9 cellular contexts compared by ENCODE assay signal in the genomic region with DNA sequence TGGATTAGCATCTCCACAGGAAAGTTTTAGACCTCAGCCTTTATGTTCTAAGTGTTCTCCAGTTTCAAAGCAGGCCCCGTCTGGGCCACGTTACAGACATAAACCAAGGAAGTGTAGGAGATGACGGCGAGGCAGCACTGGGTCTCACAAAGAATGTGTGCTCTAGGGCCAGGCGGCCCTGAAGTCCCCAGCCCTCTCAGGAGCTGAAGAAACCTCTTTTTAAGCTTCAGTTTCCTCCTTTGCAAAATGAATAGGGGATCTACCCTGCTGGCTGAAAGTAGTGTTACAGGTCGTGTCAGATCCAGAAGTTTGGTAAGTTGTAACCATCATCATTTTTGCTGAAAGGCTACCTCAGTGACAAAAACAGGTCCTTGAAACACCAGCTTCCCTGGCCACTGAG.
DNase-seq lines count a peak whose midpoint lies in the region; ATAC-seq and TF ChIP-seq lines count a peak whose summit lies in the region.
"Had no signal": no experiment of that assay in that cellular context is flagged by ENCODE, and none has a peak within 500 bp of the region (broad histone marks: within the 10 kb centered on the region; RNA-seq: fewer than 3 reads in every experiment).

No MANE protein-coding gene starts in this region.

- H3K9me3 ChIP-seq in IMR-90 (ENCODE audit: control insufficient read depth, insufficient read depth, low read length) (no peaks in the 10 kb centered on the region), tibial artery (no peaks in the 10 kb centered on the region), vagina (no peaks in the 10 kb centered on the region)
- H3K9me3 ChIP-seq: SJSA1 had no signal

- no peak overlapping the region for H3K9ac ChIP-seq in IMR-90 (ENCODE audit: low read depth, low read length)

- peaks cover 69% of the 10 kb centered on the region for H4K20me1 ChIP-seq in IMR-90 (ENCODE audit: insufficient read depth, low read length)

- WGBS in IMR-90 (ENCODE audit: extremely low coverage in 2 of 2, insufficient read length in 1 of 2), 2 experiments, result no CpG with 5 or more reads among the region's 6 CpGs

- no peak for TF ChIP-seq RAD21 in IMR-90 (IDR thresholded peaks at IDR 0.05; ENCODE audit: low read length)

- H3K4me2 ChIP-seq in IMR-90 (ENCODE audit: low read depth, low read length), result no peak overlapping the region

- TF ChIP-seq POLR2A in IMR-90 (IDR thresholded peaks at IDR 0.05; ENCODE audit: low read depth, low read length) (no peak), vagina (IDR thresholded peaks at IDR 0.05) (no peak)

- H3K4me1 ChIP-seq in IMR-90 (ENCODE audit: control insufficient read depth, insufficient read depth, low read length) (peaks cover 18% of the 10 kb centered on the region), tibial artery (peaks cover 0 to 37% (median 33%) of the 10 kb centered on the region in 4 donors), vagina (peaks cover 50% of the 10 kb centered on the region)

- H3K56ac ChIP-seq in IMR-90 (ENCODE audit: extremely low read depth, insufficient read depth, low read length), result no peak overlapping the region

- H3K9me1 ChIP-seq in IMR-90 (ENCODE audit: insufficient read depth, low read length), result peaks cover 37% of the 10 kb centered on the region

- H3K4me3 ChIP-seq in IMR-90 (ENCODE audit: insufficient read depth, low read depth, low read length) (no peak overlapping the region), epithelial cell of esophagus (ENCODE audit: low read length) (no peak overlapping the region), tibial artery (no peak overlapping the region), vagina (no peak overlapping the region)
- H3K4me3 ChIP-seq: SJSA1 had no signal

- H3K79me1 ChIP-seq in IMR-90 (ENCODE audit: low read depth in 1 of 2, low read length in 2 of 2), result peaks cover 51 to 86% of the 10 kb centered on the region in 2 experiments

- no peaks in the 10 kb centered on the region for H3K27me3 Mint-ChIP-seq in activated naive CD4-positive, alpha-beta T cell treated with anti-CD3 and anti-CD28 coated beads for 36 hours (ENCODE audit: low read depth)

- H2AK5ac ChIP-seq in IMR-90 (ENCODE audit: low read depth, low read length), result peak overlapping the region; percentile 29; the same call in 1 of the 2 replicates

- dilution Hi-C loops in IMR-90 (cut with HindIII; ENCODE audit: low sequenced_read_pairs, unreplicated experiment), result no loop called here

- intact Hi-C loops in activated naive CD4-positive, alpha-beta T cell treated with anti-CD3 and anti-CD28 coated beads for 36 hours (cut with micrococcal nuclease), result no loop called here
- intact Hi-C loops in IMR-90 (cut with micrococcal nuclease) (loop anchor here (1.0 kb wide), 1 partner anchor 9 kb away; no protein-coding TSS in a partner anchor), tibial artery (cut with DNase I; ENCODE audit: low total_unique reads) (no loop called here), vagina (cut with DNase I) (no loop called here)

- H3K36me3 ChIP-seq in IMR-90 (ENCODE audit: control insufficient read depth, insufficient read depth, low read length) (no peaks in the 10 kb centered on the region), tibial artery (no peaks in the 10 kb centered on the region), vagina (no peaks in the 10 kb centered on the region)
- H3K36me3 ChIP-seq: SJSA1 had no signal

- no peak overlapping the region for H2BK5ac ChIP-seq in IMR-90 (ENCODE audit: low read depth, low read length, poor library complexity, severe bottlenecking)

- H4K91ac ChIP-seq in IMR-90 (ENCODE audit: insufficient read depth, low read depth, low read length), result no peak overlapping the region

- H2BK15ac ChIP-seq in IMR-90 (ENCODE audit: low read depth, low read length), result no peak overlapping the region; the same call in 2 of the 3 replicates

- DNase-seq in activated naive CD4-positive, alpha-beta T cell treated with anti-CD3 and anti-CD28 coated beads for 36 hours, result peak; percentile 8
- no peak for DNase-seq in activated naive CD4-positive, alpha-beta T cell treated with anti-CD3 and anti-CD28 coated beads, Interleukin-2, amount 50 U/mL, for 16 hours
- DNase-seq in IMR-90 (no peak), epithelial cell of esophagus (ENCODE audit: low read depth) (no peak), tibial artery (no peak), 8988T (no peak), vagina (ENCODE audit: extremely low spot score in 2 of 2) (no peak)

- no peak overlapping the region for H3K4me3 Mint-ChIP-seq in activated naive CD4-positive, alpha-beta T cell treated with anti-CD3 and anti-CD28 coated beads for 36 hours

- ATAC-seq in IMR-90 (ENCODE audit: low read depth) (0 out of 2 replicates have a peak, but pooled peaks have one; percentile 33), GM18870 (IDR thresholded peaks at IDR 0.05; ENCODE audit: unreplicated experiment) (no peak)

- no peak overlapping the region for H3K18ac ChIP-seq in IMR-90 (ENCODE audit: low read depth, low read length)

- no peak overlapping the region; the same call in 1 of the 2 replicates for H2BK20ac ChIP-seq in IMR-90 (ENCODE audit: low read depth, low read length)

- in situ Hi-C loops in IMR-90 (cut with MboI; ENCODE audit: low sequenced_read_pairs), result no loop called here

- CTCF ChIA-PET in activated naive CD4-positive, alpha-beta T cell treated with anti-CD3 and anti-CD28 coated beads for 36 hours (lab: Charles Lee), result interaction anchor here (1.2 kb wide), 1 partner anchor 30 kb away, joined by 3 read pairs; no protein-coding TSS in a partner anchor
- CTCF ChIA-PET in IMR-90 (lab: Yijun Ruan, JAX), result interaction anchor here (0.7 to 1.9 kb wide), 4 partner anchors 10 to 77 kb away, joined by 3 to 4 read pairs (median 4); no protein-coding TSS in a partner anchor

- no peaks in the 10 kb centered on the region for H3K27me3 ChIP-seq in IMR-90 (ENCODE audit: control insufficient read depth, insufficient read depth, low read length)
- no peaks in the 10 kb centered on the region for H3K27me3 ChIP-seq in tibial artery
- no peaks in the 10 kb centered on the region for H3K27me3 ChIP-seq in vagina
- H3K27me3 ChIP-seq: SJSA1 had no signal

- peak overlapping the region; percentile 22; the same call in 1 of the 2 replicates for H3K4ac ChIP-seq in IMR-90 (ENCODE audit: low read depth, low read length)

- no TSS peak for BruUV-seq in IMR-90 (replicated peaks; lab: Mats Ljungman, UMichigan)

- POLR2A ChIA-PET in IMR-90 (lab: Charles Lee; ENCODE audit: unreplicated experiment), result no interaction called here

- H3K27ac ChIP-seq in IMR-90 (ENCODE audit: insufficient read depth, low read length), result no peak overlapping the region
- H3K27ac ChIP-seq in tibial artery, result peak overlapping the region; percentile 15 to 33
- H3K27ac ChIP-seq in vagina, result no peak overlapping the region
- H3K27ac ChIP-seq: SJSA1 had no signal

- no peaks in the 10 kb centered on the region for H3K9me3 Mint-ChIP-seq in activated naive CD4-positive, alpha-beta T cell treated with anti-CD3 and anti-CD28 coated beads for 36 hours

- TF ChIP-seq CTCF in IMR-90 (conservative IDR thresholded peaks at IDR 0.05; ENCODE audit: low read depth, low read length) (peak; percentile 22; the same call in 1 of the 2 replicates), epithelial cell of esophagus (IDR thresholded peaks at IDR 0.05; ENCODE audit: insufficient read depth, low read depth, low read length, missing control alignments) (peak; percentile 44), tibial artery (IDR thresholded peaks at IDR 0.05) (peak; percentile 23 to 27), vagina (IDR thresholded peaks at IDR 0.05) (no peak)

- peaks cover 6% of the 10 kb centered on the region for H3K4me1 Mint-ChIP-seq in activated naive CD4-positive, alpha-beta T cell treated with anti-CD3 and anti-CD28 coated beads for 36 hours (ENCODE audit: low read depth)

- H4K8ac ChIP-seq in IMR-90 (ENCODE audit: low read depth in 2 of 2, low read length in 2 of 2), result peak overlapping the region in 1 of 2 experiments; percentile 20; a peak in 1 of 4 replicates

- H2AFZ ChIP-seq in IMR-90 (replicated peaks; ENCODE audit: low read length, poor library complexity), result no peak overlapping the region

- no peak overlapping the region for H2AK9ac ChIP-seq in IMR-90 (replicated peaks; ENCODE audit: low read depth, low read length, poor library complexity)

- H3K23ac ChIP-seq in IMR-90 (ENCODE audit: low read depth, low read length), result peak overlapping the region; percentile 71

- no peaks in the 10 kb centered on the region for H3K36me3 Mint-ChIP-seq in activated naive CD4-positive, alpha-beta T cell treated with anti-CD3 and anti-CD28 coated beads for 36 hours (ENCODE audit: low read depth)

- peak overlapping the region; percentile 73; the same call in 1 of the 2 replicates for H3K14ac ChIP-seq in IMR-90 (replicated peaks; ENCODE audit: low read depth, low read length)

- no peak overlapping the region for H2BK120ac ChIP-seq in IMR-90 (ENCODE audit: low read depth, low read length)

- no peak overlapping the region for H4K5ac ChIP-seq in IMR-90 (ENCODE audit: low read depth, low read length)

- no peak overlapping the region for H3K27ac Mint-ChIP-seq in activated naive CD4-positive, alpha-beta T cell treated with anti-CD3 and anti-CD28 coated beads for 36 hours

TF ChIP-seq in IMR-90, 13 proteins besides CTCF, POLR2A, EP300 and RAD21:
- TF ChIP-seq BHLHE40 (IDR thresholded peaks at IDR 0.05; ENCODE audit: low read depth, low read length), result no peak
- no peak for TF ChIP-seq MAZ (IDR thresholded peaks at IDR 0.05; ENCODE audit: borderline replicate concordance, low read depth, low read length)
- TF ChIP-seq CHD1 (IDR thresholded peaks at IDR 0.05; ENCODE audit: low read depth, low read length), result no peak
- TF ChIP-seq SMC3 (IDR thresholded peaks at IDR 0.05; ENCODE audit: low read depth, low read length), result no peak
- TF ChIP-seq, protein P1, sequence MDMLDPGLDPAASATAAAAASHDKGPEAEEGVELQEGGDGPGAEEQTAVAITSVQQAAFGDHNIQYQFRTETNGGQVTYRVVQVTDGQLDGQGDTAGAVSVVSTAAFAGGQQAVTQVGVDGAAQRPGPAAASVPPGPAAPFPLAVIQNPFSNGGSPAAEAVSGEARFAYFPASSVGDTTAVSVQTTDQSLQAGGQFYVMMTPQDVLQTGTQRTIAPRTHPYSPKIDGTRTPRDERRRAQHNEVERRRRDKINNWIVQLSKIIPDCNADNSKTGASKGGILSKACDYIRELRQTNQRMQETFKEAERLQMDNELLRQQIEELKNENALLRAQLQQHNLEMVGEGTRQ (IDR thresholded peaks at IDR 0.05; ENCODE audit: low read depth, low read length), result no peak

Comparison
In these comparisons a context has a peak if more than half of its experiments do, and no peak if none do; other contexts are left out.
1. H3K27ac ChIP-seq: peak in tibial artery (2 of 2); none in IMR-90 (single experiment) and vagina (single experiment).
2. CTCF ChIP-seq: peak in IMR-90 (single experiment), epithelial cell of esophagus (single experiment) and tibial artery (2 of 2); none in vagina (0 of 3).